ENCODE assay signal across 1 cellular context in the genomic region with DNA sequence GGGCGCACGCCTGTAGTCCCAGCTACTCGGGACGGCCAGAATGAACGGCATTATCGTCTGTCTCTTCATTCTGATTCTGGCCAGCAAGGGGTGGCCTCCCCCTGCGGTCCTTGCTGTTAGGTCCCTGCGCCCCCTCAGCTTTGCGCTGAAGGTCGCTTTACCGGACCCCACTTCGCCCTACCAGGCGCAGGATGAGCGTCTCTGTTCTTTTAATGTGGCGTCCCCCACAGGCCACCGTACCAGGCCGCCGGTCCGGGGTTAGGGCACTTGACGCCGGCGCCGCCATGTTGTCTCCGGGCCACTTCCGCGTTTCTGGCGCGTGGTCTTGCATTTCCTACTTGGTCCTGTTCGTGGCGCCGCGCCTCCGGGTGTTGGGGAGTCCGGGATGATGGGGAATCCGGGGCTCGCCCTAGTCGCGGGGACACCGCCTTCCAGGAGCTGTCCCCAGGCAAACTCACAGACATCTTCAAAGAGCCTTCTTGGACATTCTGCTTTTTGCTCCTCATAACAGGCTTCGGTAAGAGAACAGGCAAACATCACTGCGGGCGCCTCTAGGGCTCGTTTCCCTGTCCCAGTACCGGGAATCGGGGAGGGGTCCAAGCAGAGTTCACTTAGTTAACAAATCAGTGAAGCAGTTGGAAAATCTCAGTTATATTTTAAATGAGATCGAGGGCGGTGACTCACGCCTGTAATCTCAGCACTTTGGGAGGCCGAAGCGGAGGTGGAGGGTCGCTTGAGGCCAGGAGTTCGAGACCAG.
TF ChIP-seq lines count a peak whose summit lies in the region.

No MANE protein-coding gene starts in this region.

TF ChIP-seq in K562, 482 proteins besides CTCF, POLR2A, EP300 and RAD21 (continued from another document and continues in another):
- TF ChIP-seq PRDM10 (IDR thresholded peaks at IDR 0.05; ENCODE audit: partially characterized antibody) (no peak), FOXA3 (CRISPR knock-in tag; conservative IDR thresholded peaks at IDR 0.05 in 1 of 2, IDR thresholded peaks at IDR 0.05 in 1 of 2) (no peak), TAF9B (IDR thresholded peaks at IDR 0.05; ENCODE audit: partially characterized antibody) (no peak), TBP (optimal IDR thresholded peaks at IDR 0.05; ENCODE audit: low read depth, low read length) (peak; percentile 64), FOXJ2 (tag; IDR thresholded peaks at IDR 0.05) (0 out of 2 replicates have a peak, but pooled peaks have one; percentile 40), KAT7 (CRISPR knock-in tag; IDR thresholded peaks at IDR 0.05; ENCODE audit: borderline replicate concordance) (0 out of 2 replicates have a peak, but pooled peaks have one; percentile 54), MBD2 (IDR thresholded peaks at IDR 0.05; ENCODE audit: borderline replicate concordance, low read depth) (0 out of 2 replicates have a peak, but pooled peaks have one; percentile 21), XRCC5 (IDR thresholded peaks at IDR 0.05; ENCODE audit: low read depth, low read length) (no peak), ZNF583 (CRISPR knock-in tag; IDR thresholded peaks at IDR 0.05) (peak; percentile 72; the same call in 1 of the 2 replicates), MYNN (IDR thresholded peaks at IDR 0.05) (0 out of 2 replicates have a peak, but pooled peaks have one; percentile 32), MYNN (CRISPR knock-in tag; IDR thresholded peaks at IDR 0.05) (no peak), ATF4 (CRISPR knock-in tag; IDR thresholded peaks at IDR 0.05) (peak; percentile 54; the same call in 1 of the 2 replicates), GATAD2A (IDR thresholded peaks at IDR 0.05) (no peak), MAX (CRISPR knock-in tag; IDR thresholded peaks at IDR 0.05) (peak; percentile 96), CBX5 (IDR thresholded peaks at IDR 0.05; ENCODE audit: borderline replicate concordance, low read depth) (0 out of 2 replicates have a peak, but pooled peaks have one; percentile 6), CC2D1A (IDR thresholded peaks at IDR 0.05) (0 out of 2 replicates have a peak, but pooled peaks have one; percentile 27), ARHGAP35 (IDR thresholded peaks at IDR 0.05; ENCODE audit: partially characterized antibody) (no peak), PHF8 (IDR thresholded peaks at IDR 0.05; ENCODE audit: borderline replicate concordance, low read length) (peak; percentile 37; the same call in 1 of the 2 replicates), TBL1XR1 (IDR thresholded peaks at IDR 0.05; ENCODE audit: low read length in 2 of 2) (peak; percentile 10 to 20; a peak in 1 of 4 replicates), RCOR1 (IDR thresholded peaks at IDR 0.05; ENCODE audit: borderline replicate concordance in 1 of 2, low read depth in 2 of 2, low read length in 2 of 2) (peak; percentile 9 to 51; a peak in 2 of 4 replicates), FOSL1 (tag; conservative IDR thresholded peaks at IDR 0.05) (peak; percentile 66), GATAD2B (IDR thresholded peaks at IDR 0.05; ENCODE audit: borderline replicate concordance) (peak; percentile 69; the same call in 1 of the 2 replicates), PCBP2 (IDR thresholded peaks at IDR 0.05; ENCODE audit: low read depth, low read length, poor library complexity, severe bottlenecking) (no peak), GABPA (tag; conservative IDR thresholded peaks at IDR 0.05; ENCODE audit: low read depth) (peak; percentile 65), TRIM24 (IDR thresholded peaks at IDR 0.05) (no peak), POU5F1 (IDR thresholded peaks at IDR 0.05; ENCODE audit: borderline replicate concordance, low read depth, low read length, partially characterized antibody) (peak; percentile 90), ZNF696 (CRISPR knock-in tag; conservative IDR thresholded peaks at IDR 0.05) (no peak), TOE1 (IDR thresholded peaks at IDR 0.05; ENCODE audit: borderline replicate concordance) (peak; percentile 87), TOE1 (CRISPR knock-in tag; IDR thresholded peaks at IDR 0.05; ENCODE audit: borderline replicate concordance, low read depth) (no peak), YY1 (IDR thresholded peaks at IDR 0.05; ENCODE audit: borderline replicate concordance in 1 of 3, control insufficient read depth in 1 of 3, extremely low read depth in 1 of 3, insufficient read depth in 3 of 3, insufficient read length in 1 of 3, insufficient replicate concordance in 2 of 3, low read depth in 1 of 3, low read length in 2 of 3) (peak; percentile 93 to 100 (median 99)), ELF2 (CRISPR knock-in tag; IDR thresholded peaks at IDR 0.05) (peak; percentile 98), ATF3 (IDR thresholded peaks at IDR 0.05) (peak; percentile 53), ATF3 (CRISPR knock-in tag; conservative IDR thresholded peaks at IDR 0.05) (no peak), FOXP1 (CRISPR knock-in tag; IDR thresholded peaks at IDR 0.05) (0 out of 2 replicates have a peak, but pooled peaks have one; percentile 54), ELF1 (tag; IDR thresholded peaks at IDR 0.05) (peak; percentile 99)
- TF ChIP-seq, protein P1, sequence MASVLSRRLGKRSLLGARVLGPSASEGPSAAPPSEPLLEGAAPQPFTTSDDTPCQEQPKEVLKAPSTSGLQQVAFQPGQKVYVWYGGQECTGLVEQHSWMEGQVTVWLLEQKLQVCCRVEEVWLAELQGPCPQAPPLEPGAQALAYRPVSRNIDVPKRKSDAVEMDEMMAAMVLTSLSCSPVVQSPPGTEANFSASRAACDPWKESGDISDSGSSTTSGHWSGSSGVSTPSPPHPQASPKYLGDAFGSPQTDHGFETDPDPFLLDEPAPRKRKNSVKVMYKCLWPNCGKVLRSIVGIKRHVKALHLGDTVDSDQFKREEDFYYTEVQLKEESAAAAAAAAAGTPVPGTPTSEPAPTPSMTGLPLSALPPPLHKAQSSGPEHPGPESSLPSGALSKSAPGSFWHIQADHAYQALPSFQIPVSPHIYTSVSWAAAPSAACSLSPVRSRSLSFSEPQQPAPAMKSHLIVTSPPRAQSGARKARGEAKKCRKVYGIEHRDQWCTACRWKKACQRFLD (CRISPR knock-in tag; IDR thresholded peaks at IDR 0.05): 0 out of 2 replicates have a peak, but pooled peaks have one; percentile 45
- TF ChIP-seq, protein P2, sequence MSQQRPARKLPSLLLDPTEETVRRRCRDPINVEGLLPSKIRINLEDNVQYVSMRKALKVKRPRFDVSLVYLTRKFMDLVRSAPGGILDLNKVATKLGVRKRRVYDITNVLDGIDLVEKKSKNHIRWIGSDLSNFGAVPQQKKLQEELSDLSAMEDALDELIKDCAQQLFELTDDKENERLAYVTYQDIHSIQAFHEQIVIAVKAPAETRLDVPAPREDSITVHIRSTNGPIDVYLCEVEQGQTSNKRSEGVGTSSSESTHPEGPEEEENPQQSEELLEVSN (IDR thresholded peaks at IDR 0.05; ENCODE audit: borderline replicate concordance in 1 of 2, extremely low read depth in 1 of 2, insufficient read depth in 1 of 2, insufficient read length in 1 of 2, low read depth in 1 of 2, low read length in 1 of 2, poor library complexity in 1 of 2, severe bottlenecking in 1 of 2): peak; percentile 26 to 73
- TF ChIP-seq, protein P3, sequence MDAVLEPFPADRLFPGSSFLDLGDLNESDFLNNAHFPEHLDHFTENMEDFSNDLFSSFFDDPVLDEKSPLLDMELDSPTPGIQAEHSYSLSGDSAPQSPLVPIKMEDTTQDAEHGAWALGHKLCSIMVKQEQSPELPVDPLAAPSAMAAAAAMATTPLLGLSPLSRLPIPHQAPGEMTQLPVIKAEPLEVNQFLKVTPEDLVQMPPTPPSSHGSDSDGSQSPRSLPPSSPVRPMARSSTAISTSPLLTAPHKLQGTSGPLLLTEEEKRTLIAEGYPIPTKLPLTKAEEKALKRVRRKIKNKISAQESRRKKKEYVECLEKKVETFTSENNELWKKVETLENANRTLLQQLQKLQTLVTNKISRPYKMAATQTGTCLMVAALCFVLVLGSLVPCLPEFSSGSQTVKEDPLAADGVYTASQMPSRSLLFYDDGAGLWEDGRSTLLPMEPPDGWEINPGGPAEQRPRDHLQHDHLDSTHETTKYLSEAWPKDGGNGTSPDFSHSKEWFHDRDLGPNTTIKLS (IDR thresholded peaks at IDR 0.05; ENCODE audit: borderline replicate concordance, low read depth): peak; percentile 75; the same call in 1 of the 2 replicates
- TF ChIP-seq, protein P4, sequence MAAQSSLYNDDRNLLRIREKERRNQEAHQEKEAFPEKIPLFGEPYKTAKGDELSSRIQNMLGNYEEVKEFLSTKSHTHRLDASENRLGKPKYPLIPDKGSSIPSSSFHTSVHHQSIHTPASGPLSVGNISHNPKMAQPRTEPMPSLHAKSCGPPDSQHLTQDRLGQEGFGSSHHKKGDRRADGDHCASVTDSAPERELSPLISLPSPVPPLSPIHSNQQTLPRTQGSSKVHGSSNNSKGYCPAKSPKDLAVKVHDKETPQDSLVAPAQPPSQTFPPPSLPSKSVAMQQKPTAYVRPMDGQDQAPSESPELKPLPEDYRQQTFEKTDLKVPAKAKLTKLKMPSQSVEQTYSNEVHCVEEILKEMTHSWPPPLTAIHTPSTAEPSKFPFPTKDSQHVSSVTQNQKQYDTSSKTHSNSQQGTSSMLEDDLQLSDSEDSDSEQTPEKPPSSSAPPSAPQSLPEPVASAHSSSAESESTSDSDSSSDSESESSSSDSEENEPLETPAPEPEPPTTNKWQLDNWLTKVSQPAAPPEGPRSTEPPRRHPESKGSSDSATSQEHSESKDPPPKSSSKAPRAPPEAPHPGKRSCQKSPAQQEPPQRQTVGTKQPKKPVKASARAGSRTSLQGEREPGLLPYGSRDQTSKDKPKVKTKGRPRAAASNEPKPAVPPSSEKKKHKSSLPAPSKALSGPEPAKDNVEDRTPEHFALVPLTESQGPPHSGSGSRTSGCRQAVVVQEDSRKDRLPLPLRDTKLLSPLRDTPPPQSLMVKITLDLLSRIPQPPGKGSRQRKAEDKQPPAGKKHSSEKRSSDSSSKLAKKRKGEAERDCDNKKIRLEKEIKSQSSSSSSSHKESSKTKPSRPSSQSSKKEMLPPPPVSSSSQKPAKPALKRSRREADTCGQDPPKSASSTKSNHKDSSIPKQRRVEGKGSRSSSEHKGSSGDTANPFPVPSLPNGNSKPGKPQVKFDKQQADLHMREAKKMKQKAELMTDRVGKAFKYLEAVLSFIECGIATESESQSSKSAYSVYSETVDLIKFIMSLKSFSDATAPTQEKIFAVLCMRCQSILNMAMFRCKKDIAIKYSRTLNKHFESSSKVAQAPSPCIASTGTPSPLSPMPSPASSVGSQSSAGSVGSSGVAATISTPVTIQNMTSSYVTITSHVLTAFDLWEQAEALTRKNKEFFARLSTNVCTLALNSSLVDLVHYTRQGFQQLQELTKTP (IDR thresholded peaks at IDR 0.05; ENCODE audit: low read depth in 1 of 2, partially characterized antibody in 2 of 2): peak in 1 of 2 experiments; percentile 17
- TF ChIP-seq, protein P5, sequence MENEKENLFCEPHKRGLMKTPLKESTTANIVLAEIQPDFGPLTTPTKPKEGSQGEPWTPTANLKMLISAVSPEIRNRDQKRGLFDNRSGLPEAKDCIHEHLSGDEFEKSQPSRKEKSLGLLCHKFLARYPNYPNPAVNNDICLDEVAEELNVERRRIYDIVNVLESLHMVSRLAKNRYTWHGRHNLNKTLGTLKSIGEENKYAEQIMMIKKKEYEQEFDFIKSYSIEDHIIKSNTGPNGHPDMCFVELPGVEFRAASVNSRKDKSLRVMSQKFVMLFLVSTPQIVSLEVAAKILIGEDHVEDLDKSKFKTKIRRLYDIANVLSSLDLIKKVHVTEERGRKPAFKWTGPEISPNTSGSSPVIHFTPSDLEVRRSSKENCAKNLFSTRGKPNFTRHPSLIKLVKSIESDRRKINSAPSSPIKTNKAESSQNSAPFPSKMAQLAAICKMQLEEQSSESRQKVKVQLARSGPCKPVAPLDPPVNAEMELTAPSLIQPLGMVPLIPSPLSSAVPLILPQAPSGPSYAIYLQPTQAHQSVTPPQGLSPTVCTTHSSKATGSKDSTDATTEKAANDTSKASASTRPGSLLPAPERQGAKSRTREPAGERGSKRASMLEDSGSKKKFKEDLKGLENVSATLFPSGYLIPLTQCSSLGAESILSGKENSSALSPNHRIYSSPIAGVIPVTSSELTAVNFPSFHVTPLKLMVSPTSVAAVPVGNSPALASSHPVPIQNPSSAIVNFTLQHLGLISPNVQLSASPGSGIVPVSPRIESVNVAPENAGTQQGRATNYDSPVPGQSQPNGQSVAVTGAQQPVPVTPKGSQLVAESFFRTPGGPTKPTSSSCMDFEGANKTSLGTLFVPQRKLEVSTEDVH (IDR thresholded peaks at IDR 0.05; ENCODE audit: low read depth, partially characterized antibody): peak; percentile 77
